Comparison of ENCODE assay signal across 31 cellular contexts in the genomic region with DNA sequence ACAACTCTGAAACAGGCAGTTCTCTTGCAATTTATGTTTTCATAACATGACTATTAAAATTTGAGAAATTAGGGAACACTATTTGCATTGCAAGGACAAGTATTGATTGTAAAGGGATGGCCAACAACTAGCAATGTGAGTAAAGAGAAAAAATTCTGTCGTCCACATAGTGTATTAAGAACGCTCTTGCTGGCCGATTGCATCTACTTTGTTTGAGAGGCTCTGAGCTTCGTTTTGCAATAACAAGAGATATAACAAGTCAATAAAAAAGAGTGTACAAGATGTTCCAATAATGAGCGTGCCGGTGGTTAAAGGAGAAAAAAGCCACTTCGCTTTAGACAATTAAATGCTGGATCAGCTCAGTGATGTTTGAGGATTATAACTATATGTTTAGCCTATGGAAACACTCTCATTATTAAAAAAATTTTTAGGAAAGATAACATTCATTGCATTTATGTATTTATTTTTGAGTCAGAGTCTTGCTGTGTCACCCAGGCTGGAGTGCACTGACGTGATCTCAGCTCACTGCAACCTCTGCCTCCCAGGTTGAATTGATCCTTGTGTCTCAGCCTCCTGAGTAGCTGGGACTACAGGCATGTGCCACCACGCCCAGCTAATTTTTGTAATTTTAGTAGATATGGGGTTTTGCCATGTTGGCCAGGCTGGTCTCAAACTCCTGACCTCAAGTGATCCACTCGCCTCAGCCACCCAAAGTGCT. TPM values are rescaled to one million over a fixed set of nuclear protein-coding genes. Genes with fewer than 3 reads are reported as not detected.
"Had no signal": no experiment of that assay in that cellular context is flagged by ENCODE, and none has a peak within 500 bp of the region (broad histone marks: within the 10 kb centered on the region; RNA-seq: fewer than 3 reads in every experiment).

No MANE protein-coding gene starts in this region.

- H3K4me1 ChIP-seq: body of pancreas, breast epithelium had no signal

- H3K27me3 ChIP-seq: body of pancreas, brain microvascular endothelial cell, breast epithelium had no signal

- DNase-seq: activated CD4-positive, alpha-beta memory T cell treated with anti-CD3 and anti-CD28 coated beads, Interleukin-2, amount 10 ng/mL, durations not matched to agents 7 days and 5 days; activated CD4-positive, alpha-beta T cell treated with anti-CD3 and anti-CD28 coated beads for 1 hour; activated CD4-positive, alpha-beta T cell treated with anti-CD3 and anti-CD28 coated beads for 36 hours; activated CD4-positive, alpha-beta T cell treated with anti-CD3 and anti-CD28 coated beads for 48 hours; activated CD4-positive, alpha-beta T cell treated with anti-CD3 and anti-CD28 coated beads, Interleukin-2, amount 10 ng/mL, durations not matched to agents 7 days and 5 days; activated CD4-positive, alpha-beta T cell treated with anti-CD3 and anti-CD28 coated beads, Interleukin-2, amount 50 U/mL, for 48 hours; activated CD4-positive, CD25-positive, alpha-beta regulatory T cell; activated CD8-positive, alpha-beta memory T cell treated with anti-CD3 and anti-CD28 coated beads for 24 hours; activated CD8-positive, alpha-beta memory T cell treated with anti-CD3 and anti-CD28 coated beads, Interleukin-2, amount 10 ng/mL, durations not matched to agents 7 days and 5 days; activated CD8-positive, alpha-beta memory T cell treated with anti-CD3 and anti-CD28 coated beads, Interleukin-2, amount 50 U/mL, for 48 hours; activated CD8-positive, alpha-beta T cell treated with anti-CD3 and anti-CD28 coated beads, Interleukin-2, amount 10 ng/mL, durations not matched to agents 7 days and 5 days; activated effector memory CD4-positive, alpha-beta T cell treated with Interleukin-2 at 50 U/mL for 16 hours; activated gamma-delta T cell; activated naive CD4-positive, alpha-beta T cell treated with anti-CD3 and anti-CD28 coated beads, Interleukin-2, amount 10 ng/mL, durations not matched to agents 7 days and 5 days; activated naive CD4-positive, alpha-beta T cell treated with Interleukin-2 at 50 U/mL for 16 hours; activated naive CD8-positive, alpha-beta T cell treated with anti-CD3 and anti-CD28 coated beads, Interleukin-2, amount 10 ng/mL, durations not matched to agents 7 days and 5 days; activated naive CD8-positive, alpha-beta T cell treated with anti-CD3 and anti-CD28 coated beads, Interleukin-2, amount 50 U/mL, for 24 hours; activated T-cell treated with anti-CD3 and anti-CD28 coated beads, Interleukin-2, amount 50 U/mL, for 24 hours; activated T-cell treated with anti-CD3 and anti-CD28 coated beads, Interleukin-2, amount 50 U/mL, for 48 hours; amygdala; anterior cingulate cortex; body of pancreas; brain microvascular endothelial cell; central memory CD4-positive, alpha-beta T cell; T-helper 1 cell; T-helper 2 cell; T-helper 9 cell; WERI-Rb-1 had no signal

- ATAC-seq: activated CD4-positive, alpha-beta T cell treated with anti-CD3 and anti-CD28 coated beads for 36 hours; activated CD4-positive, CD25-positive, alpha-beta regulatory T cell treated with anti-CD3 and anti-CD28 coated beads, Interleukin-2, amount 50 U/mL, for 24 hours; activated CD8-positive, alpha-beta memory T cell treated with anti-CD3 and anti-CD28 coated beads, Interleukin-2, amount 10 ng/mL, durations not matched to agents 7 days and 5 days; activated CD8-positive, alpha-beta T cell treated with anti-CD3 and anti-CD28 coated beads, Interleukin-2, amount 10 ng/mL, durations not matched to agents 7 days and 5 days; activated naive CD8-positive, alpha-beta T cell treated with anti-CD3 and anti-CD28 coated beads, Interleukin-2, amount 50 U/mL, for 24 hours; body of pancreas; WTC11 had no signal

- H3K36me3 ChIP-seq: brain microvascular endothelial cell, breast epithelium, WERI-Rb-1 had no signal

- H3K4me3 ChIP-seq: body of pancreas, breast epithelium had no signal

- H3K9me3 ChIP-seq: body of pancreas, breast epithelium had no signal

- H3K27ac ChIP-seq: body of pancreas, brain microvascular endothelial cell, breast epithelium, WERI-Rb-1 had no signal

RNA-seq across cellular contexts. Expression of a gene that starts 19.2 kb away (rescaled TPM):
- total RNA-seq: activated CD8-positive, alpha-beta T cell treated with anti-CD3 and anti-CD28 coated beads, Interleukin-2, amount 10 ng/mL, durations not matched to agents 7 days and 5 days; activated naive CD8-positive, alpha-beta T cell treated with anti-CD3 and anti-CD28 coated beads, Interleukin-2, amount 10 ng/mL, durations not matched to agents 7 days and 5 days had no signal
